In the genomic region with DNA sequence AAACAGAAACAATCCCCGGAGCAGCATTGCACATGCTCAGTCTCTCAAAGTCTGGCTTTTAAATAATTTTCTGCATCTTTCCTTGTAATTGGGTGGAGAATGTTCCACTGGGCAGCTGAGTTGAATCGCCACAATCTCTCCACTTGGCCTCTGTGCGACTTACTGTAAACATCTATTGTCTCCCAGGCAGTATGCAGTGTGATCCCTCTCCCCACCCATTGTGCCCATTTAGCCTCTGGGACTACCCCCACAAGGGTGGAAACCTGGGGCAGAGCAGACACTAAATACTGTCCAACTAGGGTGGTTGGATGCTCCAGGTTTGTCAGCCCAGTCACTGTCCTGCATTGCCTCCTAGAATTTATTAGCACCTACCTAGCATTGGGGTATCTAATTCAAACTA, we compare ENCODE assay signal across 1 cellular context.
TF ChIP-seq lines count a peak whose summit lies in the region.

No MANE protein-coding gene starts in this region.

TF ChIP-seq in H1, 55 proteins besides CTCF, POLR2A, EP300 and RAD21:
- TF ChIP-seq EGR1 (IDR thresholded peaks at IDR 0.05; ENCODE audit: borderline replicate concordance, low read depth, low read length) (no peak), NANOG (IDR thresholded peaks at IDR 0.05; ENCODE audit: insufficient read depth, low read depth, low read length, poor library complexity, severe bottlenecking) (peak; percentile 52), CTBP2 (IDR thresholded peaks at IDR 0.05; ENCODE audit: borderline replicate concordance, insufficient read depth, insufficient read length, low read length) (no peak)
